ENCODE assay signal across 7 cellular contexts in the genomic region with DNA sequence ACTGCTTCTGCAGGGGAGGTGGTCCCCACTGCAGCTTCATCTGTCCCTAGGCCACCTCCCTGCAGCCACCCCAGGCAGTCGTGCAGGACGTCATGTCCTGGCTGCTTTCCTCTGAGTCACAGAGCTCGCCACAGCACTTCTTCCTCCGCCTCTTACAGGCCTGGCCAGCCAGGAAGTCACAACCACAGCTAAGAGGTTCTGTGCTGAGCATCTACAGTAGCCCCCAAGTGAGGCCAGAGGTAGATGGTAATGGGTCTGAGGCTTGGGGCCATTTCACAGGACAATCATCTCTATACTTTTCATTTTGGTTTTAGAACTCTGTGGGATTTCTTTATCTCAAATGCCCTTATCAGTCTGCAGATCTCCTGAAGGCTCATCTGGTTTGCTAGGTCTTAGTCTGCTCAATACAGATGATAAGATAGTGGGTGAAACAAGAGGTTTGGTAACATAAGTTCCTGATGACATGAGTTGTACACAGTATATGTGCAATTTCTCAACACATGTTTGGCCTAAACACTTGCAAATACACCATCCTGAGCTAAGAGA.
DNase-seq lines count a peak whose midpoint lies in the region; ATAC-seq and TF ChIP-seq lines count a peak whose summit lies in the region.

No MANE protein-coding gene starts in this region.

- H3K27ac ChIP-seq in Peyer's patch (peak overlapping the region; percentile 94 to 99 (median 95)), prostate gland (peak overlapping the region; percentile 87 to 90)

- H3K27me3 ChIP-seq in Peyer's patch (no peaks in the 10 kb centered on the region), prostate gland (replicated peaks; ENCODE audit: insufficient read depth) (no peaks in the 10 kb centered on the region)

- intact Hi-C loops in prostate gland (cut with DNase I) = no loop called here

- H3K4me1 ChIP-seq in Peyer's patch (peaks cover 11 to 43% (median 33%) of the 10 kb centered on the region in 4 donors), prostate gland (replicated peaks) (peaks cover 20% of the 10 kb centered on the region)

- H3K4me1 Mint-ChIP-seq in activated T-cell treated with anti-CD3 and anti-CD28 coated beads, Interleukin-2, amount 50 U/mL, for 72 hours (ENCODE audit: low read depth) = peaks cover 87% of the 10 kb centered on the region

- peak overlapping the region; percentile 98 for H3K27ac Mint-ChIP-seq in activated T-cell treated with anti-CD3 and anti-CD28 coated beads, Interleukin-2, amount 50 U/mL, for 72 hours

- no peaks in the 10 kb centered on the region for H3K36me3 ChIP-seq in Peyer's patch
- no peaks in the 10 kb centered on the region for H3K36me3 ChIP-seq in prostate gland

- no peaks in the 10 kb centered on the region for H3K9me3 ChIP-seq in Peyer's patch
- no peaks in the 10 kb centered on the region for H3K9me3 ChIP-seq in prostate gland

- no peaks in the 10 kb centered on the region for H3K9me3 Mint-ChIP-seq in activated T-cell treated with anti-CD3 and anti-CD28 coated beads, Interleukin-2, amount 50 U/mL, for 72 hours

- peaks cover 4% of the 10 kb centered on the region in 2 donors for H3K36me3 Mint-ChIP-seq in activated T-cell treated with anti-CD3 and anti-CD28 coated beads, Interleukin-2, amount 50 U/mL, for 72 hours (ENCODE audit: insufficient read depth in 2 of 2)

- ATAC-seq in GM18870 (IDR thresholded peaks at IDR 0.05; ENCODE audit: unreplicated experiment) = peak; percentile 51
- ATAC-seq in HG02981 (IDR thresholded peaks at IDR 0.05; ENCODE audit: unreplicated experiment) = peak; percentile 46
- ATAC-seq in activated T-cell treated with anti-CD3 and anti-CD28 coated beads, Interleukin-2, amount 50 U/mL, for 72 hours (replicated peaks in 1 of 2) = peak; percentile 63 to 65

- peak; percentile 85 to 97 (median 89) for DNase-seq in Peyer's patch
- peak; percentile 87 to 90 for DNase-seq in activated T-cell treated with anti-CD3 and anti-CD28 coated beads, Interleukin-2, amount 50 U/mL, for 72 hours
- DNase-seq in fibroblast of villous mesenchyme (ENCODE audit: low read depth) = peak; percentile 87
- peak; percentile 78 for DNase-seq in prostate gland (ENCODE audit: low spot score)
- DNase-seq in occipital lobe (lab: John Stamatoyannopoulos, UW) = no peak

- H3K4me3 Mint-ChIP-seq in activated T-cell treated with anti-CD3 and anti-CD28 coated beads, Interleukin-2, amount 50 U/mL, for 72 hours = peak overlapping the region; percentile 69 to 90

- H3K4me3 ChIP-seq in Peyer's patch = no peak overlapping the region
- no peak overlapping the region for H3K4me3 ChIP-seq in fibroblast of villous mesenchyme (ENCODE audit: low read depth, low read length)
- no peak overlapping the region for H3K4me3 ChIP-seq in prostate gland

- TF ChIP-seq CTCF in Peyer's patch (IDR thresholded peaks at IDR 0.05) (no peak), fibroblast of villous mesenchyme (IDR thresholded peaks at IDR 0.05; ENCODE audit: insufficient read depth, low read depth, low read length) (no peak), prostate gland (IDR thresholded peaks at IDR 0.05) (no peak)

- no peaks in the 10 kb centered on the region for H3K27me3 Mint-ChIP-seq in activated T-cell treated with anti-CD3 and anti-CD28 coated beads, Interleukin-2, amount 50 U/mL, for 72 hours (ENCODE audit: low read depth)

- TF ChIP-seq POLR2A in Peyer's patch (IDR thresholded peaks at IDR 0.05) (peak; percentile 59 to 89), prostate gland (IDR thresholded peaks at IDR 0.05) (peak; percentile 58)

- 0% methylated on average over 4 of the region's 4 CpGs for WGBS in prostate gland
